ENCODE assay signal across 12 cellular contexts in genomic region chr2:138615257-138615656, GRCh38.
DNase-seq lines count a peak whose midpoint lies in the region; ATAC-seq lines count a peak whose summit lies in the region.
"Had no signal": no experiment of that assay in that cellular context is flagged by ENCODE, and none has a peak within 500 bp of the region (broad histone marks: within the 10 kb centered on the region; RNA-seq: fewer than 3 reads in every experiment).

No MANE protein-coding gene starts in this region.

- H3K27me3 ChIP-seq in mesenchymal stem cell (ENCODE audit: control insufficient read depth in 1 of 2, insufficient read depth in 1 of 2, low read length in 2 of 2), result no peaks in the 10 kb centered on the region

- H3K4ac ChIP-seq in mesenchymal stem cell (ENCODE audit: low read depth in 1 of 2, low read length in 2 of 2), result no peak overlapping the region

- H3K79me1 ChIP-seq in mesenchymal stem cell (replicated peaks; ENCODE audit: low read length, poor library complexity, severe bottlenecking), result no peaks in the 10 kb centered on the region

- H2BK15ac ChIP-seq in mesenchymal stem cell (ENCODE audit: low read depth, poor library complexity, severe bottlenecking), result no peak overlapping the region

- H2BK5ac ChIP-seq in mesenchymal stem cell (ENCODE audit: low read depth, low read length, poor library complexity, severe bottlenecking), result no peak overlapping the region

- DNase-seq in EH (ENCODE audit: low read depth) (peak; percentile 54), HPDE6-E6E7 (ENCODE audit: extremely low spot score) (peak; percentile 82), amniotic epithelial cell (ENCODE audit: low read depth) (peak; percentile 15), mesenchymal stem cell (peak; percentile 32), NCI-H1417 treated with DMSO at 0.1 percent for 48 hours (lab: John Stamatoyannopoulos, UW) (no peak), NCI-H524 (lab: John Stamatoyannopoulos, UW) (no peak), NCI-H1930 (lab: John Stamatoyannopoulos, UW) (no peak)
- DNase-seq: activated CD4-positive, CD25-positive, alpha-beta regulatory T cell; activated T-cell treated with anti-CD3 and anti-CD28 coated beads, Interleukin-2, amount 50 U/mL, for 24 hours; H9; NCI-H526 treated with DMSO at 0.1 percent for 48 hours had no signal

- H2AK5ac ChIP-seq in mesenchymal stem cell (ENCODE audit: low read length, severe bottlenecking), result peak overlapping the region; percentile 36

- no peak overlapping the region for H2BK12ac ChIP-seq in mesenchymal stem cell (ENCODE audit: low read length in 2 of 2)

- H3K18ac ChIP-seq in mesenchymal stem cell (ENCODE audit: low read depth in 1 of 2, low read length in 2 of 2), result no peak overlapping the region

- H3K36me3 ChIP-seq in mesenchymal stem cell (ENCODE audit: control insufficient read depth in 1 of 2, insufficient read depth in 2 of 2, low read depth in 1 of 2, low read length in 2 of 2), result no peaks in the 10 kb centered on the region

- no peak overlapping the region for H3K14ac ChIP-seq in mesenchymal stem cell (ENCODE audit: low read length in 2 of 2)

- H3K9ac ChIP-seq in mesenchymal stem cell (ENCODE audit: low read length), result no peak overlapping the region

- no peak for ATAC-seq in HG03108 (IDR thresholded peaks at IDR 0.05; ENCODE audit: unreplicated experiment)

- H3K4me3 ChIP-seq in mesenchymal stem cell (ENCODE audit: insufficient read depth in 1 of 2, low read depth in 1 of 2, low read length in 2 of 2), result no peak overlapping the region

- H3K27ac ChIP-seq in mesenchymal stem cell (ENCODE audit: low read length, poor library complexity, severe bottlenecking), result peak overlapping the region; percentile 53

- WGBS in mesenchymal stem cell, result 73% methylated on average over 4 of the region's 4 CpGs

- H4K91ac ChIP-seq in mesenchymal stem cell (ENCODE audit: low read length), result no peak overlapping the region

- no peak overlapping the region for H3K4me2 ChIP-seq in mesenchymal stem cell (ENCODE audit: low read length, poor library complexity, severe bottlenecking)

- H3K23ac ChIP-seq in mesenchymal stem cell (ENCODE audit: low read length in 2 of 2), result no peak overlapping the region

- H2BK120ac ChIP-seq in mesenchymal stem cell (ENCODE audit: low read depth, low read length), result no peak overlapping the region

- no peaks in the 10 kb centered on the region for H3K9me3 ChIP-seq in mesenchymal stem cell (ENCODE audit: control insufficient read depth, low read length)

- peaks cover 6% of the 10 kb centered on the region for H3K4me1 ChIP-seq in mesenchymal stem cell (ENCODE audit: control insufficient read depth, insufficient read depth, low read depth, low read length)

- no peak overlapping the region for H2AFZ ChIP-seq in mesenchymal stem cell (ENCODE audit: low read depth, low read length)

- no peak overlapping the region for H4K8ac ChIP-seq in mesenchymal stem cell (ENCODE audit: low read length)

Comparison
In these comparisons a context has a peak if more than half of its experiments do, and no peak if none do; other contexts are left out.
1. DNase-seq: peak in EH (single experiment), HPDE6-E6E7 (single experiment), amniotic epithelial cell (single experiment) and mesenchymal stem cell (single experiment); none in NCI-H1417 treated with DMSO at 0.1 percent for 48 hours (single experiment), NCI-H524 (0 of 2) and NCI-H1930 (0 of 2).